1 cellular context compared by ENCODE assay signal in genomic region chr5:174247239-174247638, GRCh38.
TF ChIP-seq lines count a peak whose summit lies in the region.

No MANE protein-coding gene starts in this region.

TF ChIP-seq in GM23338, 12 proteins besides CTCF, POLR2A, EP300 and RAD21 (continued from another document):
- no peak for TF ChIP-seq ZNF462 (CRISPR knock-in tag; IDR thresholded peaks at IDR 0.05)
- TF ChIP-seq POLR2AphosphoS5 (IDR thresholded peaks at IDR 0.05; ENCODE audit: low read depth) = no peak
- no peak for TF ChIP-seq CREB1 (CRISPR knock-in tag; IDR thresholded peaks at IDR 0.05; ENCODE audit: low read depth)
- no peak for TF ChIP-seq ZNF331 (CRISPR knock-in tag; IDR thresholded peaks at IDR 0.05; ENCODE audit: low read depth)
- TF ChIP-seq EZH2phosphoT487 (IDR thresholded peaks at IDR 0.05; ENCODE audit: unreplicated experiment) = no peak
- TF ChIP-seq JUNB (IDR thresholded peaks at IDR 0.05; ENCODE audit: unreplicated experiment) = no peak
